16 cellular contexts compared by ENCODE assay signal in the genomic region with DNA sequence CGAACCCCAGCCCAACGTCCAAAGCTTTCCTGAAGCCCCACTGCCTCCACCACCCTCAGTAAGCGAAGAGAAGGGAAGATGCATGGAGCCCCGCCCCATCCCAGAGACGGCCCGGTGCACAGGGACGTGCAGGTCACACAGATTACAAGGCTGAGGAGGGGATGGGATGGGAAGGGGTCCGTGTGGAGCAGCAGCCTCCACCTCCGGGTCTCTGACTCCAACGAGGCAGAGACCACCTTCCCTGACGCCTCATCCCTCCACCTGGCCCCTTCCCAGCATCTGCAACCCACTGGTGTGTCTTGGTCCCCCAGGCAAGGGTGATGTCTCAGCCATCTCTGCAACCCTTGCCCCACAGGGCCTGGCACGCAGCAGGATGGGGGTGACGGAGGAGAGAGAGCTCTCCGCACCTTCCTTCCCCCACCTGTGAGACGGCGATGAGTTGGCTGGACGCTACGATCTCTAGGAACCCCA. TPM values are rescaled to one million over a fixed set of nuclear protein-coding genes. Genes with fewer than 3 reads are reported as not detected.
DNase-seq lines count a peak whose midpoint lies in the region; ATAC-seq and TF ChIP-seq lines count a peak whose summit lies in the region.
"Had no signal": no experiment of that assay in that cellular context is flagged by ENCODE, and none has a peak within 500 bp of the region (broad histone marks: within the 10 kb centered on the region; RNA-seq: fewer than 3 reads in every experiment).

No MANE protein-coding gene starts in this region.

- no peak for TF ChIP-seq EP300 in SK-N-SH (IDR thresholded peaks at IDR 0.05; ENCODE audit: borderline replicate concordance in 1 of 2, low read depth in 1 of 2, low read length in 1 of 2)

- POLR2A ChIA-PET in SK-N-SH (lab: Yijun Ruan, JAX): no interaction called here

- no peaks in the 10 kb centered on the region for H3K4me1 Mint-ChIP-seq in activated T-helper 2 cell treated with anti-CD3 and anti-CD28 coated beads, Interferon-gamma antibody, Interleukin-2, Interleukin-4, amounts not matched to agents 10 μg/mL and 5 μg/mL and 100 μg/mL, durations not matched to agents 14 hours and 24 hours and 36 hours (ENCODE audit: low read depth)
- H3K4me1 Mint-ChIP-seq: B cell; CD4-positive, alpha-beta memory T cell had no signal

- H3K27ac ChIP-seq in SK-N-SH (ENCODE audit: low read depth in 2 of 2, low read length in 1 of 2) (no peak overlapping the region), WERI-Rb-1 (no peak overlapping the region)
- H3K27ac ChIP-seq: 22Rv1 had no signal

- H3K9me3 Mint-ChIP-seq in activated T-helper 2 cell treated with anti-CD3 and anti-CD28 coated beads, Interferon-gamma antibody, Interleukin-2, Interleukin-4, amounts not matched to agents 10 μg/mL and 5 μg/mL and 100 μg/mL, durations not matched to agents 14 hours and 24 hours and 36 hours: no peaks in the 10 kb centered on the region
- H3K9me3 Mint-ChIP-seq: CD4-positive, alpha-beta memory T cell had no signal

- peaks cover 2% of the 10 kb centered on the region for H3K27me3 Mint-ChIP-seq in activated T-helper 2 cell treated with anti-CD3 and anti-CD28 coated beads, Interferon-gamma antibody, Interleukin-2, Interleukin-4, amounts not matched to agents 10 μg/mL and 5 μg/mL and 100 μg/mL, durations not matched to agents 14 hours and 24 hours and 36 hours (ENCODE audit: low read depth)
- H3K27me3 Mint-ChIP-seq: B cell had no signal

- 0 out of 2 replicates have a peak, but pooled peaks cover 5% of the 10 kb centered on the region for H3K79me2 ChIP-seq in SK-N-SH (ENCODE audit: insufficient read depth)

- H4K20me1 ChIP-seq in SK-N-SH (ENCODE audit: insufficient read depth): no peaks in the 10 kb centered on the region; the same call in none of the 2 replicates

- no peak for TF ChIP-seq CTCF in SK-N-SH (IDR thresholded peaks at IDR 0.05)
- TF ChIP-seq CTCF in WERI-Rb-1 (IDR thresholded peaks at IDR 0.05; ENCODE audit: low read depth, low read length): no peak

- H3K9me3 ChIP-seq in SK-N-SH (no peaks in the 10 kb centered on the region), WERI-Rb-1 (ENCODE audit: severe bottlenecking) (no peaks in the 10 kb centered on the region)

- 93% methylated on average over 18 of the region's 18 CpGs for WGBS in SK-N-SH (ENCODE audit: low lambda C conversion rate)

- ATAC-seq in SK-N-SH treated with all-trans-retinoic acid at 6 μM for 48 hours (no peak), sciatic nerve (no peak), GM21619 (IDR thresholded peaks at IDR 0.05; ENCODE audit: unreplicated experiment) (no peak), HG03442 (IDR thresholded peaks at IDR 0.05; ENCODE audit: unreplicated experiment) (no peak)

- CTCF ChIA-PET in SK-N-SH (lab: Yijun Ruan, JAX): interaction anchor here (0.9 to 4.3 kb wide), 10 partner anchors 20 to 235 kb away, joined by 3 to 22 read pairs (median 3); a partner anchor contains a TSS

- H3K36me3 Mint-ChIP-seq in activated T-helper 2 cell treated with anti-CD3 and anti-CD28 coated beads, Interferon-gamma antibody, Interleukin-2, Interleukin-4, amounts not matched to agents 10 μg/mL and 5 μg/mL and 100 μg/mL, durations not matched to agents 14 hours and 24 hours and 36 hours (ENCODE audit: low read depth): no peaks in the 10 kb centered on the region

- no peak overlapping the region for H3K9ac ChIP-seq in SK-N-SH

- H2AFZ ChIP-seq in SK-N-SH (ENCODE audit: low read depth): no peak overlapping the region

- no peak overlapping the region for H3K4me2 ChIP-seq in SK-N-SH

- DNase-seq in SK-N-SH (peak; percentile 15), WERI-Rb-1 (peak; percentile 8), islet precursor cell (peak; percentile 36), sciatic nerve (ENCODE audit: low spot score) (peak; percentile 44)
- DNase-seq in activated T-helper 2 cell treated with anti-CD3 and anti-CD28 coated beads, Interferon-gamma antibody, Interleukin-2, Interleukin-4, amounts not matched to agents 10 μg/mL and 5 μg/mL and 100 μg/mL, durations not matched to agents 14 hours and 24 hours and 36 hours (ENCODE audit: low spot score): no peak
- DNase-seq: DMS79, NCI-H1105 treated with DMSO at 0.1 percent for 48 hours, NCI-H1694 treated with DMSO at 0.1 percent for 48 hours, NCI-H345, RPMI8226 had no signal

- H3K27ac Mint-ChIP-seq in activated T-helper 2 cell treated with anti-CD3 and anti-CD28 coated beads, Interferon-gamma antibody, Interleukin-2, Interleukin-4, amounts not matched to agents 10 μg/mL and 5 μg/mL and 100 μg/mL, durations not matched to agents 14 hours and 24 hours and 36 hours: no peak overlapping the region
- H3K27ac Mint-ChIP-seq: B cell had no signal

- no peaks in the 10 kb centered on the region for H3F3A ChIP-seq in SK-N-SH (replicated peaks; ENCODE audit: insufficient read depth)

- H3K4me3 ChIP-seq in SK-N-SH (ENCODE audit: low read depth in 2 of 2, low read length in 1 of 2) (no peak overlapping the region), WERI-Rb-1 (ENCODE audit: low read depth, low read length) (no peak overlapping the region)

- H3K4me1 ChIP-seq in SK-N-SH (ENCODE audit: control insufficient read depth in 1 of 2, insufficient read depth in 2 of 2, low read depth in 1 of 2, low read length in 1 of 2): peaks cover 0 to 20% of the 10 kb centered on the region in 2 experiments; a peak in 1 of 4 replicates

- TF ChIP-seq RAD21 in SK-N-SH (IDR thresholded peaks at IDR 0.05; ENCODE audit: low read length): no peak

- H3K9me2 ChIP-seq in SK-N-SH: no peaks in the 10 kb centered on the region

- H3K36me3 ChIP-seq in SK-N-SH (replicated peaks in 1 of 2; ENCODE audit: control insufficient read depth in 1 of 2, insufficient read depth in 2 of 2, low read length in 1 of 2) (peaks cover 3 to 23% of the 10 kb centered on the region in 2 experiments), WERI-Rb-1 (peaks cover 56% of the 10 kb centered on the region)

- intact Hi-C loops in sciatic nerve (cut with DNase I): no loop called here
- intact Hi-C loops in activated T-helper 2 cell treated with anti-CD3 and anti-CD28 coated beads, Interferon-gamma antibody, Interleukin-2, Interleukin-4, amounts not matched to agents 10 μg/mL and 5 μg/mL and 100 μg/mL, durations not matched to agents 14 hours and 24 hours and 36 hours (cut with micrococcal nuclease): no loop called here

- H3K4me3 Mint-ChIP-seq in activated T-helper 2 cell treated with anti-CD3 and anti-CD28 coated beads, Interferon-gamma antibody, Interleukin-2, Interleukin-4, amounts not matched to agents 10 μg/mL and 5 μg/mL and 100 μg/mL, durations not matched to agents 14 hours and 24 hours and 36 hours (ENCODE audit: low read depth): no peak overlapping the region
- H3K4me3 Mint-ChIP-seq: B cell; CD4-positive, alpha-beta memory T cell had no signal

- H3K27me3 ChIP-seq in SK-N-SH (ENCODE audit: insufficient read depth) (no peaks in the 10 kb centered on the region), WERI-Rb-1 (ENCODE audit: insufficient read depth, low read depth, severe bottlenecking) (no peaks in the 10 kb centered on the region)

TF ChIP-seq in SK-N-SH treated with all-trans-retinoic acid at 6 μM for 48 hours, 23 proteins besides CTCF, POLR2A, EP300 and RAD21:
- TF ChIP-seq, protein P1, sequence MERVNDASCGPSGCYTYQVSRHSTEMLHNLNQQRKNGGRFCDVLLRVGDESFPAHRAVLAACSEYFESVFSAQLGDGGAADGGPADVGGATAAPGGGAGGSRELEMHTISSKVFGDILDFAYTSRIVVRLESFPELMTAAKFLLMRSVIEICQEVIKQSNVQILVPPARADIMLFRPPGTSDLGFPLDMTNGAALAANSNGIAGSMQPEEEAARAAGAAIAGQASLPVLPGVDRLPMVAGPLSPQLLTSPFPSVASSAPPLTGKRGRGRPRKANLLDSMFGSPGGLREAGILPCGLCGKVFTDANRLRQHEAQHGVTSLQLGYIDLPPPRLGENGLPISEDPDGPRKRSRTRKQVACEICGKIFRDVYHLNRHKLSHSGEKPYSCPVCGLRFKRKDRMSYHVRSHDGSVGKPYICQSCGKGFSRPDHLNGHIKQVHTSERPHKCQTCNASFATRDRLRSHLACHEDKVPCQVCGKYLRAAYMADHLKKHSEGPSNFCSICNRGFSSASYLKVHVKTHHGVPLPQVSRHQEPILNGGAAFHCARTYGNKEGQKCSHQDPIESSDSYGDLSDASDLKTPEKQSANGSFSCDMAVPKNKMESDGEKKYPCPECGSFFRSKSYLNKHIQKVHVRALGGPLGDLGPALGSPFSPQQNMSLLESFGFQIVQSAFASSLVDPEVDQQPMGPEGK (CRISPR knock-in tag; IDR thresholded peaks at IDR 0.05; ENCODE audit: borderline replicate concordance): no peak
- TF ChIP-seq, protein P2, sequence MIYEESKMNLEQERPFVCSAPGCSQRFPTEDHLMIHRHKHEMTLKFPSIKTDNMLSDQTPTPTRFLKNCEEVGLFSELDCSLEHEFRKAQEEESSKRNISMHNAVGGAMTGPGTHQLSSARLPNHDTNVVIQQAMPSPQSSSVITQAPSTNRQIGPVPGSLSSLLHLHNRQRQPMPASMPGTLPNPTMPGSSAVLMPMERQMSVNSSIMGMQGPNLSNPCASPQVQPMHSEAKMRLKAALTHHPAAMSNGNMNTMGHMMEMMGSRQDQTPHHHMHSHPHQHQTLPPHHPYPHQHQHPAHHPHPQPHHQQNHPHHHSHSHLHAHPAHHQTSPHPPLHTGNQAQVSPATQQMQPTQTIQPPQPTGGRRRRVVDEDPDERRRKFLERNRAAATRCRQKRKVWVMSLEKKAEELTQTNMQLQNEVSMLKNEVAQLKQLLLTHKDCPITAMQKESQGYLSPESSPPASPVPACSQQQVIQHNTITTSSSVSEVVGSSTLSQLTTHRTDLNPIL (CRISPR knock-in tag; IDR thresholded peaks at IDR 0.05; ENCODE audit: low read depth): no peak
- TF ChIP-seq BACH2 (CRISPR knock-in tag; IDR thresholded peaks at IDR 0.05; ENCODE audit: borderline replicate concordance) (no peak), ZFP30 (CRISPR knock-in tag; IDR thresholded peaks at IDR 0.05) (no peak), ZC3H10 (CRISPR knock-in tag; IDR thresholded peaks at IDR 0.05) (no peak), TOX (CRISPR knock-in tag; IDR thresholded peaks at IDR 0.05; ENCODE audit: borderline replicate concordance) (no peak), ZNF70 (CRISPR knock-in tag; IDR thresholded peaks at IDR 0.05) (no peak), TCF4 (CRISPR knock-in tag; IDR thresholded peaks at IDR 0.05; ENCODE audit: borderline replicate concordance) (no peak)

RNA-seq across cellular contexts. Expression of a gene that starts 58.5 kb away (rescaled TPM):
- polyA plus RNA-seq in SK-N-SH (2012; rRNA removed): 14.5 and 15.3 TPM in 2 replicates
- polyA plus RNA-seq in SK-N-SH (2012; cell fraction: cytosol; rRNA removed): 7.9 and 13.0 TPM in 2 replicates
- polyA plus RNA-seq in SK-N-SH (2012; cell fraction: nucleus; rRNA removed): 22.6 and 24.9 TPM in 2 replicates
- 46.9 TPM for total RNA-seq in sciatic nerve
- total RNA-seq in activated T-helper 2 cell treated with anti-CD3 and anti-CD28 coated beads, Interferon-gamma antibody, Interleukin-2, Interleukin-4, amounts not matched to agents 10 μg/mL and 5 μg/mL and 100 μg/mL, durations not matched to agents 14 hours and 24 hours and 36 hours: 1.4 and 2.0 TPM in 2 replicates

RNA-seq across cellular contexts. Expression of a gene that starts 59.2 kb away (rescaled TPM):
- 17.3 and 21.6 TPM in 2 replicates for polyA plus RNA-seq in SK-N-SH (2012; rRNA removed)
- 8.0 and 8.3 TPM in 2 replicates for polyA plus RNA-seq in SK-N-SH (2012; cell fraction: cytosol; rRNA removed)
- polyA plus RNA-seq in SK-N-SH (2012; cell fraction: nucleus; rRNA removed): 87.6 and 92.0 TPM in 2 replicates
- total RNA-seq in sciatic nerve: 12.6 TPM
- total RNA-seq in activated T-helper 2 cell treated with anti-CD3 and anti-CD28 coated beads, Interferon-gamma antibody, Interleukin-2, Interleukin-4, amounts not matched to agents 10 μg/mL and 5 μg/mL and 100 μg/mL, durations not matched to agents 14 hours and 24 hours and 36 hours: 0.18 TPM in 1 of 2 replicates, not detected in the other
- polyA plus RNA-seq: CD4-positive, alpha-beta memory T cell had no signal

Comparison
In these comparisons a context has a peak if more than half of its experiments do, and no peak if none do; other contexts are left out.
1. RNA of a gene that starts 58.5 kb away (total RNA-seq): 46.9 TPM in sciatic nerve (single experiment); 1.4 to 2.0 TPM in activated T-helper 2 cell treated with anti-CD3 and anti-CD28 coated beads, Interferon-gamma antibody, Interleukin-2, Interleukin-4, amounts not matched to agents 10 μg/mL and 5 μg/mL and 100 μg/mL, durations not matched to agents 14 hours and 24 hours and 36 hours; every median in the first group is over 10 times any median in the second.
2. RNA of a gene that starts 59.2 kb away (total RNA-seq): 12.6 TPM in sciatic nerve (single experiment); 0.18 TPM in activated T-helper 2 cell treated with anti-CD3 and anti-CD28 coated beads, Interferon-gamma antibody, Interleukin-2, Interleukin-4, amounts not matched to agents 10 μg/mL and 5 μg/mL and 100 μg/mL, durations not matched to agents 14 hours and 24 hours and 36 hours; every median in the first group is over 10 times any median in the second.